Comparison of ENCODE assay signal across 13 cellular contexts in genomic region chr22:39612811-39613548, GRCh38. TPM values are rescaled to one million over a fixed set of nuclear protein-coding genes. Genes with fewer than 3 reads are reported as not detected.
DNase-seq lines count a peak whose midpoint lies in the region; ATAC-seq lines count a peak whose summit lies in the region.
"Had no signal": no experiment of that assay in that cellular context is flagged by ENCODE, and none has a peak within 500 bp of the region (broad histone marks: within the 10 kb centered on the region; RNA-seq: fewer than 3 reads in every experiment).

No MANE protein-coding gene starts in this region.

- peak overlapping the region; percentile 81 for H3K27ac Mint-ChIP-seq in activated CD4-positive, alpha-beta T cell treated with anti-CD3 and anti-CD28 coated beads, Interleukin-2, amount 10 ng/mL, durations not matched to agents 7 days and 5 days
- H3K27ac Mint-ChIP-seq in activated naive CD8-positive, alpha-beta T cell, result peak overlapping the region; percentile 62
- H3K27ac Mint-ChIP-seq: activated CD8-positive, alpha-beta memory T cell treated with anti-CD3 and anti-CD28 coated beads, Interleukin-2, amount 10 ng/mL, durations not matched to agents 7 days and 5 days had no signal

- H3K4me3 Mint-ChIP-seq in activated CD4-positive, alpha-beta T cell treated with anti-CD3 and anti-CD28 coated beads, Interleukin-2, amount 10 ng/mL, durations not matched to agents 7 days and 5 days, result peak overlapping the region; percentile 7
- H3K4me3 Mint-ChIP-seq in activated naive CD8-positive, alpha-beta T cell, result peak overlapping the region; percentile 41
- H3K4me3 Mint-ChIP-seq: activated CD8-positive, alpha-beta memory T cell treated with anti-CD3 and anti-CD28 coated beads, Interleukin-2, amount 10 ng/mL, durations not matched to agents 7 days and 5 days had no signal

- H3K4me1 Mint-ChIP-seq in activated CD4-positive, alpha-beta T cell treated with anti-CD3 and anti-CD28 coated beads, Interleukin-2, amount 10 ng/mL, durations not matched to agents 7 days and 5 days, result peaks cover 20% of the 10 kb centered on the region
- peaks cover 28% of the 10 kb centered on the region for H3K4me1 Mint-ChIP-seq in activated naive CD8-positive, alpha-beta T cell (ENCODE audit: low read depth)

- H3K36me3 Mint-ChIP-seq in activated CD4-positive, alpha-beta T cell treated with anti-CD3 and anti-CD28 coated beads, Interleukin-2, amount 10 ng/mL, durations not matched to agents 7 days and 5 days (ENCODE audit: low read depth), result peaks cover 6% of the 10 kb centered on the region
- H3K36me3 Mint-ChIP-seq in activated naive CD8-positive, alpha-beta T cell, result no peaks in the 10 kb centered on the region

- CTCF ChIA-PET in activated CD4-positive, alpha-beta T cell treated with anti-CD3 and anti-CD28 coated beads, Interleukin-2, amount 10 ng/mL, durations not matched to agents 7 days and 5 days (lab: Charles Lee), result interaction anchor here (0.6 to 1.6 kb wide), 4 partner anchors 9 to 46 kb away, joined by 3 to 7 read pairs (median 5); no protein-coding TSS in a partner anchor

- H3K9me3 Mint-ChIP-seq in activated CD4-positive, alpha-beta T cell treated with anti-CD3 and anti-CD28 coated beads, Interleukin-2, amount 10 ng/mL, durations not matched to agents 7 days and 5 days, result peaks cover 10% of the 10 kb centered on the region
- peaks cover 3% of the 10 kb centered on the region for H3K9me3 Mint-ChIP-seq in activated naive CD8-positive, alpha-beta T cell (ENCODE audit: low read depth)

- peak; percentile 22 for DNase-seq in stimulated activated CD4-positive, alpha-beta T cell treated with anti-CD3 and anti-CD28 coated beads, Interleukin-15, amount 100 ng/mL, for 24 hours
- DNase-seq in stimulated activated CD4-positive, alpha-beta T cell treated with anti-CD3 and anti-CD28 coated beads, Interleukin-4, amount 100 ng/mL, for 1 hour, result no peak
- peak; percentile 22 for DNase-seq in activated CD4-positive, alpha-beta T cell treated with anti-CD3 and anti-CD28 coated beads, Interleukin-2, amount 10 ng/mL, durations not matched to agents 7 days and 5 days
- DNase-seq in stimulated activated naive CD8-positive, alpha-beta T cell treated with anti-CD3 and anti-CD28 coated beads, Interleukin-15, Interleukin-2, amounts not matched to agents 100 U/mL and 50 U/mL, for 24 hours, result peak; percentile 19
- DNase-seq in COR-L47 (lab: John Stamatoyannopoulos, UW) (no peak), sciatic nerve (ENCODE audit: low spot score) (no peak)
- DNase-seq: activated CD8-positive, alpha-beta memory T cell treated with anti-CD3 and anti-CD28 coated beads, Interleukin-2, amount 10 ng/mL, durations not matched to agents 7 days and 5 days; left cardiac atrium; NCI-H69; occipital lobe; sigmoid colon had no signal

- intact Hi-C loops in sciatic nerve (cut with DNase I), result no loop called here

- ATAC-seq in stimulated activated naive CD8-positive, alpha-beta T cell treated with anti-CD3 and anti-CD28 coated beads, Interleukin-15, Interleukin-2, amounts not matched to agents 100 U/mL and 50 U/mL, for 24 hours, result peak; percentile 43
- ATAC-seq in HG03342 (IDR thresholded peaks at IDR 0.05; ENCODE audit: unreplicated experiment), result no peak
- no peak for ATAC-seq in sciatic nerve
- ATAC-seq: activated CD8-positive, alpha-beta memory T cell treated with anti-CD3 and anti-CD28 coated beads, Interleukin-2, amount 10 ng/mL, durations not matched to agents 7 days and 5 days; left cardiac atrium had no signal

- peaks cover 18% of the 10 kb centered on the region for H3K27me3 Mint-ChIP-seq in activated CD4-positive, alpha-beta T cell treated with anti-CD3 and anti-CD28 coated beads, Interleukin-2, amount 10 ng/mL, durations not matched to agents 7 days and 5 days
- H3K27me3 Mint-ChIP-seq in activated naive CD8-positive, alpha-beta T cell, result peaks cover 2% of the 10 kb centered on the region

- POLR2A ChIA-PET in activated CD4-positive, alpha-beta T cell treated with anti-CD3 and anti-CD28 coated beads, Interleukin-2, amount 10 ng/mL, durations not matched to agents 7 days and 5 days (lab: Charles Lee), result interaction anchor here (0.7 kb wide), 1 partner anchor 411 kb away, joined by 9 read pairs; no protein-coding TSS in a partner anchor

RNA-seq across cellular contexts. Expression of gene CACNA1I, which starts 42.4 kb away (rescaled TPM):
- total RNA-seq in activated CD4-positive, alpha-beta T cell treated with anti-CD3 and anti-CD28 coated beads, Interleukin-2, amount 10 ng/mL, durations not matched to agents 7 days and 5 days, result 1 to 10 TPM; 8.4 to 9.3 TPM
- 0.40 TPM for total RNA-seq in sciatic nerve

Comparison
In these comparisons a context has a peak if more than half of its experiments do, and no peak if none do; other contexts are left out.
1. DNase-seq: peak in stimulated activated CD4-positive, alpha-beta T cell treated with anti-CD3 and anti-CD28 coated beads, Interleukin-15, amount 100 ng/mL, for 24 hours (single experiment), activated CD4-positive, alpha-beta T cell treated with anti-CD3 and anti-CD28 coated beads, Interleukin-2, amount 10 ng/mL, durations not matched to agents 7 days and 5 days (single experiment) and stimulated activated naive CD8-positive, alpha-beta T cell treated with anti-CD3 and anti-CD28 coated beads, Interleukin-15, Interleukin-2, amounts not matched to agents 100 U/mL and 50 U/mL, for 24 hours (single experiment); none in stimulated activated CD4-positive, alpha-beta T cell treated with anti-CD3 and anti-CD28 coated beads, Interleukin-4, amount 100 ng/mL, for 1 hour (single experiment), COR-L47 (single experiment) and sciatic nerve (single experiment).